ENCODE assay signal across 8 cellular contexts in the genomic region with DNA sequence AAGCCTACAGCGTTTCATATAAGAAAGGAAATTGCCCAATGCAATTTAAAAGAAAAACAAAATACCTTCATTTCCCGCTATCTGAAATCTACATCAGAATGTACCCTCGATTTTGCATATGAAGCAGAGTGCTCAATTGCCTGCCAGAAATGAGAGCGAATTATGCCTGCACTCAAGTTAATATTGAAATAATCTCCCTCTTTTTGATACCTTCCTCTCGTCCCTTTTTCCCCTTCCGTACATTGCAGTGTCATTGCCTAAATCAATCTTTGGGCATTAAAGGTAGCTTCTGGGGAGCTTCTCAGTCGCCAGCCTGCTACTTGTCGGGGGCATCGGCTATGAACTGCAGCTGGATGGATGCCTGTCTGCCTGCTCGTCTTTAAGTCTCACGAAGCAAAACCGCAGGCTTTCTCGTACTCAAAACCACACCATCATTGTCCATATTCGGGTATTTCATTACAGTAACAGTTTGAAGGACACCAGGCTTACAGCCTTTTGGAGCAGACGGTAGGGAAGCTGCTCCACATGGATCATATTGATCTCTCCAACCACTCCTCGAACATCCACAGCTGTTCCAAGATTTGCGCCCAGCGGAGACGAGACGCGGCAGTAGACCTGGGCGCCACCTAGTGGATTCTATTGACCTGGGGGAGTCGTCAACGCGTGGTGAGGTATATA.
DNase-seq lines count a peak whose midpoint lies in the region; ATAC-seq lines count a peak whose summit lies in the region.

No MANE protein-coding gene starts in this region.

- H3K27me3 Mint-ChIP-seq in IgD-negative memory B cell: peaks cover 19% of the 10 kb centered on the region
- H3K27me3 Mint-ChIP-seq in natural killer cell treated with Interleukin-12 subunit alpha and Interleukin-12 subunit beta and Interleukin-15 and Interleukin-18, amount 100 ng/mL, for 72 hours: peaks cover 32 to 59% of the 10 kb centered on the region in 2 donors

- peak overlapping the region; percentile 76 to 94 (median 92) for H3K4me3 Mint-ChIP-seq in IgD-negative memory B cell
- peak overlapping the region; percentile 97 for H3K4me3 Mint-ChIP-seq in natural killer cell treated with Interleukin-12 subunit alpha and Interleukin-12 subunit beta and Interleukin-15 and Interleukin-18, amount 100 ng/mL, for 72 hours

- DNase-seq in DMS53 (lab: John Stamatoyannopoulos, UW): peak; percentile 94
- peak; percentile 89 for DNase-seq in OCI-M1 (lab: John Stamatoyannopoulos, UW)
- DNase-seq in activated T-cell treated with anti-CD3 and anti-CD28 coated beads, Interleukin-2, amount 50 U/mL, for 1 hour: peak; percentile 75
- DNase-seq in fibroblast of gingiva (ENCODE audit: low read depth): peak; percentile 44
- DNase-seq in natural killer cell treated with Interleukin-12 subunit alpha and Interleukin-12 subunit beta and Interleukin-15 and Interleukin-18, amount 100 ng/mL, for 72 hours (ENCODE audit: low spot score): peak; percentile 73
- peak; percentile 65 for DNase-seq in stimulated activated naive CD4-positive, alpha-beta T cell treated with Interleukin-2 at 50 U/mL for 16 hours (lab: John Stamatoyannopoulos, UW)

- peaks cover 8 to 12% (median 11%) of the 10 kb centered on the region in 3 donors for H3K4me1 Mint-ChIP-seq in IgD-negative memory B cell
- peaks cover 16 to 17% of the 10 kb centered on the region in 2 donors for H3K4me1 Mint-ChIP-seq in natural killer cell treated with Interleukin-12 subunit alpha and Interleukin-12 subunit beta and Interleukin-15 and Interleukin-18, amount 100 ng/mL, for 72 hours (ENCODE audit: low read depth in 2 of 2)

- peak; percentile 88 for ATAC-seq in GM21619 (IDR thresholded peaks at IDR 0.05; ENCODE audit: unreplicated experiment)
- ATAC-seq in natural killer cell treated with Interleukin-12 subunit alpha and Interleukin-12 subunit beta and Interleukin-15 and Interleukin-18, amount 100 ng/mL, for 72 hours: peak; percentile 90 to 93

- H3K27ac Mint-ChIP-seq in IgD-negative memory B cell: peak overlapping the region in 1 of 3 donors; percentile 74
- peak overlapping the region; percentile 54 to 60 for H3K27ac Mint-ChIP-seq in natural killer cell treated with Interleukin-12 subunit alpha and Interleukin-12 subunit beta and Interleukin-15 and Interleukin-18, amount 100 ng/mL, for 72 hours

- H3K9me3 Mint-ChIP-seq in IgD-negative memory B cell: no peaks in the 10 kb centered on the region
- H3K9me3 Mint-ChIP-seq in natural killer cell treated with Interleukin-12 subunit alpha and Interleukin-12 subunit beta and Interleukin-15 and Interleukin-18, amount 100 ng/mL, for 72 hours: no peaks in the 10 kb centered on the region

- no peaks in the 10 kb centered on the region for H3K36me3 Mint-ChIP-seq in IgD-negative memory B cell
- H3K36me3 Mint-ChIP-seq in natural killer cell treated with Interleukin-12 subunit alpha and Interleukin-12 subunit beta and Interleukin-15 and Interleukin-18, amount 100 ng/mL, for 72 hours: no peaks in the 10 kb centered on the region

Comparison
In these comparisons a context has a peak if more than half of its experiments do, and no peak if none do; other contexts are left out.
1. Peak in every context shown above with its lines: DNase-seq and ATAC-seq.
2. DNase-seq: peak in every context shown above with its lines; median percentile 94 in DMS53; 89 in OCI-M1; 75 in activated T-cell treated with anti-CD3 and anti-CD28 coated beads, Interleukin-2, amount 50 U/mL, for 1 hour; 73 in natural killer cell treated with Interleukin-12 subunit alpha and Interleukin-12 subunit beta and Interleukin-15 and Interleukin-18, amount 100 ng/mL, for 72 hours; 65 in stimulated activated naive CD4-positive, alpha-beta T cell treated with Interleukin-2 at 50 U/mL for 16 hours; 44 in fibroblast of gingiva.